Comparison of ENCODE assay signal across 20 cellular contexts in the genomic region with DNA sequence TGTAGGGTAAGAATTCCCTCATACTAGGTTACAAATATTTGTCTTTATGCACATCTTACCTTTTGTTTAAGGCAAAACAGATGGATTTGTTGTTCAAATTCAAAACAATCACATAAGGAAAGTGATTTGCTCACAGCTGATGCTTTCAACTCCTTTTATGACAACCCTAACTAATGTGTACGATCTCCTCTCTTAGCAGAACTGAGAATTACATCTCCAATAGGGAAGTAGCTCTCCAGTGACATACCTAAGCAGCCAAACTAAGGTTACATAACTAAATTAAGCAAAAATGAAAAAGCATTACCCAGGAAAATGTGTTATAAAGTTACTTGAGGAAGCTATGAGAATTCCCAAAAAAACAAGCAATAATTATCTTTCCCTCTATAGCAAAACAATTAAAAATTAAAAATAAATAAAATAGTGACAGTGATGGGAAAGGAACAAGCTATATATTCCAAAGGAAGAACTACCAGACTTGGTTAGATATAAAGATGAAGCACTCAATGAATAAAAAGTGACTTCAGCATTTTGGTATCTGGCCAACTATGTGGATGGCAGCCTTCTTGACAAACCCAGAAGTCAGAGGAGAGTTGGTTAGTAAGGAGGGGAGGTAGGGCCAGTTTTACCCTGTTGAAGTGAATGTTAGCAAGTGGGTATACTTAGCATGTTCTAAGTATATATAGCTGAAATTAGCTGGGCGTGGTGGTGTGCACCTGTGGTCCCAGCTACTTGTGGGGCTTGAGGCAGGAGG. TPM values are rescaled to one million over a fixed set of nuclear protein-coding genes. Genes with fewer than 3 reads are reported as not detected.
A peak's percentile ranks its signal among the peaks of the same experiment; 100 is the strongest.
DNase-seq lines count a peak whose midpoint lies in the region; ATAC-seq and TF ChIP-seq lines count a peak whose summit lies in the region.
"Had no signal": no experiment of that assay in that cellular context is flagged by ENCODE, and none has a peak within 500 bp of the region (broad histone marks: within the 10 kb centered on the region; RNA-seq: fewer than 3 reads in every experiment).

No MANE protein-coding gene starts in this region.

- in situ Hi-C loops in KBM-7 (cut with MboI; ENCODE audit: low pct_unique_long_range_greater_than_20kb, low sequenced_read_pairs), result no loop called here

- H3K36me3 Mint-ChIP-seq in activated CD4-positive, alpha-beta memory T cell treated with anti-CD3 and anti-CD28 coated beads for 36 hours, result no peaks in the 10 kb centered on the region
- H3K36me3 Mint-ChIP-seq in activated naive CD4-positive, alpha-beta T cell treated with anti-CD3 and anti-CD28 coated beads, Interleukin-2, amount 50 U/mL, for 72 hours, result no peaks in the 10 kb centered on the region

- H3K27me3 Mint-ChIP-seq in activated CD4-positive, alpha-beta memory T cell treated with anti-CD3 and anti-CD28 coated beads for 36 hours, result no peaks in the 10 kb centered on the region
- H3K27me3 Mint-ChIP-seq: CD4-positive, alpha-beta T cell had no signal

- no peak for ATAC-seq in activated naive CD4-positive, alpha-beta T cell treated with anti-CD3 and anti-CD28 coated beads, Interleukin-2, amount 50 U/mL, for 72 hours
- ATAC-seq: HepG2, right cardiac atrium had no signal

- no peaks in the 10 kb centered on the region for H3K9me3 ChIP-seq in A673 (ENCODE audit: low read depth, low read length, poor library complexity, severe bottlenecking)
- H3K9me3 ChIP-seq: left ventricle myocardium inferior had no signal

- CTCF ChIA-PET in A673 (lab: Charles Lee), result no interaction called here
- CTCF ChIA-PET in activated CD4-positive, alpha-beta memory T cell treated with anti-CD3 and anti-CD28 coated beads for 36 hours (lab: Charles Lee), result no interaction called here

- H3K36me3 ChIP-seq in A673 (ENCODE audit: insufficient read depth, low read length, poor library complexity, severe bottlenecking), result no peaks in the 10 kb centered on the region
- H3K36me3 ChIP-seq: cardiac muscle cell, left ventricle myocardium inferior had no signal

- H3K27me3 ChIP-seq in A673 (replicated peaks; ENCODE audit: insufficient read depth, low read depth, low read length, poor library complexity), result no peaks in the 10 kb centered on the region
- H3K27me3 ChIP-seq: cardiac muscle cell had no signal

- peaks cover 7% of the 10 kb centered on the region for H3K4me1 Mint-ChIP-seq in activated CD4-positive, alpha-beta memory T cell treated with anti-CD3 and anti-CD28 coated beads for 36 hours (ENCODE audit: low read depth)

- no peaks in the 10 kb centered on the region for H3K9me3 Mint-ChIP-seq in activated CD4-positive, alpha-beta memory T cell treated with anti-CD3 and anti-CD28 coated beads for 36 hours
- H3K9me3 Mint-ChIP-seq in activated naive CD4-positive, alpha-beta T cell treated with anti-CD3 and anti-CD28 coated beads, Interleukin-2, amount 50 U/mL, for 72 hours, result no peaks in the 10 kb centered on the region
- H3K9me3 Mint-ChIP-seq: CD4-positive, alpha-beta T cell had no signal

- no peak overlapping the region for H3K4me3 ChIP-seq in A673 (ENCODE audit: low read depth, low read length, poor library complexity, severe bottlenecking)
- H3K4me3 ChIP-seq: cardiac muscle cell, left ventricle myocardium inferior, PC-9, SK-N-MC had no signal

- peaks cover 20% of the 10 kb centered on the region for H3K4me1 ChIP-seq in A673 (ENCODE audit: insufficient read depth, low read length, poor library complexity, severe bottlenecking)

- BruUV-seq in A673 (replicated peaks; lab: Mats Ljungman, UMichigan), result no TSS peak

- intact Hi-C loops in A673 (cut with micrococcal nuclease; ENCODE audit: unreplicated experiment), result no loop called here
- intact Hi-C loops in activated CD4-positive, alpha-beta memory T cell treated with anti-CD3 and anti-CD28 coated beads for 36 hours (cut with micrococcal nuclease), result no loop called here

- H3K4me3 Mint-ChIP-seq in activated CD4-positive, alpha-beta memory T cell treated with anti-CD3 and anti-CD28 coated beads for 36 hours, result no peak overlapping the region
- H3K4me3 Mint-ChIP-seq: CD4-positive, alpha-beta T cell had no signal

- POLR2A ChIA-PET in A673 (lab: Charles Lee; ENCODE audit: low non-redundant PET), result no interaction called here
- POLR2A ChIA-PET in activated CD4-positive, alpha-beta memory T cell treated with anti-CD3 and anti-CD28 coated beads for 36 hours (lab: Charles Lee), result no interaction called here

- H3K27ac ChIP-seq in A673 (ENCODE audit: low read depth, low read length, poor library complexity, severe bottlenecking), result no peak overlapping the region
- H3K27ac ChIP-seq: cardiac muscle cell, left ventricle myocardium inferior, PC-9, SK-N-MC had no signal

- no peak for TF ChIP-seq CTCF in A673 (conservative IDR thresholded peaks at IDR 0.05; ENCODE audit: low read depth, low read length)

- DNase-seq in A673 (ENCODE audit: low spot score) (peak; percentile 27), KBM-7 (peak; percentile 16), RPMI7951 (ENCODE audit: low read depth) (peak; percentile 4), fibroblast of peridontal ligament (ENCODE audit: extremely low read depth) (peak; percentile 21), NCI-H1694 treated with DMSO at 0.1 percent for 48 hours (lab: John Stamatoyannopoulos, UW) (no peak)
- no peak for DNase-seq in activated CD4-positive, alpha-beta memory T cell treated with anti-CD3 and anti-CD28 coated beads for 36 hours
- DNase-seq in activated naive CD4-positive, alpha-beta T cell treated with anti-CD3 and anti-CD28 coated beads, Interleukin-2, amount 50 U/mL, for 72 hours (ENCODE audit: low spot score in 2 of 2), result no peak
- no peak for DNase-seq in activated naive CD4-positive, alpha-beta T cell treated with anti-CD3 and anti-CD28 coated beads, Interleukin-2, amount 50 U/mL, for 16 hours
- DNase-seq: activated CD4-positive, alpha-beta T cell treated with anti-CD3 and anti-CD28 coated beads for 1 hour; CD4-positive, alpha-beta T cell; DMS53; left ventricle myocardium inferior; MM.1S; NCI-H1930; NCI-H524 treated with DMSO at 0.1 percent for 48 hours; PC-9; right cardiac atrium had no signal

- H3K27ac Mint-ChIP-seq in activated CD4-positive, alpha-beta memory T cell treated with anti-CD3 and anti-CD28 coated beads for 36 hours, result no peak overlapping the region
- H3K27ac Mint-ChIP-seq in activated naive CD4-positive, alpha-beta T cell treated with anti-CD3 and anti-CD28 coated beads, Interleukin-2, amount 50 U/mL, for 72 hours, result no peak overlapping the region
- H3K27ac Mint-ChIP-seq: CD4-positive, alpha-beta T cell had no signal

RNA-seq across cellular contexts. Expression of a gene that starts 32.4 kb away (rescaled TPM):
- total RNA-seq in A673 (2021), result 36.7 and 39.8 TPM in 2 replicates
- 13.5 and 21.4 TPM in 2 replicates for total RNA-seq in RPMI7951 (2014; rRNA removed; shearing (Covaris generic))
- total RNA-seq in activated CD4-positive, alpha-beta memory T cell treated with anti-CD3 and anti-CD28 coated beads for 36 hours, result 10 to 100 TPM; 15.6 to 18.3 TPM
- total RNA-seq in activated naive CD4-positive, alpha-beta T cell treated with anti-CD3 and anti-CD28 coated beads, Interleukin-2, amount 50 U/mL, for 72 hours, result 10 to 100 TPM; 26.2 to 27.0 TPM

RNA-seq across cellular contexts. Expression of a gene that starts 33.2 kb away (rescaled TPM):
- total RNA-seq in A673 (2021), result 43.2 and 49.9 TPM in 2 replicates
- total RNA-seq in RPMI7951 (2014; rRNA removed; shearing (Covaris generic)), result 28.4 and 37.8 TPM in 2 replicates
- total RNA-seq in activated CD4-positive, alpha-beta memory T cell treated with anti-CD3 and anti-CD28 coated beads for 36 hours, result 10 to 100 TPM; 34.8 to 41.5 TPM
- 10 to 100 TPM; 24.8 to 55.4 TPM for total RNA-seq in activated naive CD4-positive, alpha-beta T cell treated with anti-CD3 and anti-CD28 coated beads, Interleukin-2, amount 50 U/mL, for 72 hours

Comparison
In these comparisons a context has a peak if more than half of its experiments do, and no peak if none do; other contexts are left out.
1. DNase-seq: peak in A673 (single experiment), KBM-7 (single experiment), RPMI7951 (single experiment) and fibroblast of peridontal ligament (single experiment); none in activated CD4-positive, alpha-beta memory T cell treated with anti-CD3 and anti-CD28 coated beads for 36 hours (single experiment), NCI-H1694 treated with DMSO at 0.1 percent for 48 hours (single experiment), activated naive CD4-positive, alpha-beta T cell treated with anti-CD3 and anti-CD28 coated beads, Interleukin-2, amount 50 U/mL, for 72 hours (0 of 2) and activated naive CD4-positive, alpha-beta T cell treated with anti-CD3 and anti-CD28 coated beads, Interleukin-2, amount 50 U/mL, for 16 hours (single experiment).